20 cellular contexts compared by ENCODE assay signal in genomic region chr11:86500500-86501170, GRCh38.
"Had no signal": no experiment of that assay in that cellular context is flagged by ENCODE, and none has a peak within 500 bp of the region (broad histone marks: within the 10 kb centered on the region; RNA-seq: fewer than 3 reads in every experiment).

No MANE protein-coding gene starts in this region.

- H3K9me3 ChIP-seq: body of pancreas, left lung, sigmoid colon, testis, upper lobe of left lung had no signal

- H3K36me3 ChIP-seq: cardiac muscle cell, left lung, upper lobe of left lung had no signal

- H3K4me3 ChIP-seq: body of pancreas, cardiac muscle cell, left lung, lung, sigmoid colon, smooth muscle cell, testis, upper lobe of left lung had no signal

- DNase-seq: activated CD4-positive, alpha-beta T cell treated with anti-CD3 and anti-CD28 coated beads for 1 hour; activated gamma-delta T cell treated with Interleukin-2 at 50 U/mL for 16 hours; activated T-cell treated with anti-CD3 and anti-CD28 coated beads, Interleukin-2, amount 50 U/mL, for 1 hour; anterior cingulate cortex; effector CD4-positive, alpha-beta T cell; foreskin keratinocyte; immature natural killer cell; left lung; naive thymus-derived CD4-positive, alpha-beta T cell; sigmoid colon; stimulated activated CD4-positive, alpha-beta T cell treated with anti-CD3 and anti-CD28 coated beads, Interleukin-15, amount 100 ng/mL, for 24 hours; T-helper 17 cell; testis; upper lobe of left lung had no signal

- H3K4me2 ChIP-seq: smooth muscle cell had no signal

- ATAC-seq: foreskin keratinocyte; naive thymus-derived CD4-positive, alpha-beta T cell; stimulated activated memory B cell treated with anti-CD40 and anti-IgM and Interleukin-4, amounts not matched to agents 10 μg/mL and 1 μg/mL and 100 μg/mL, for 72 hours; T-helper 17 cell had no signal

- H3K27ac ChIP-seq: body of pancreas, cardiac muscle cell, foreskin keratinocyte, left lung, sigmoid colon, testis, upper lobe of left lung had no signal

- H3K4me1 ChIP-seq: foreskin keratinocyte, left lung, sigmoid colon, testis had no signal

- H3K27me3 ChIP-seq: body of pancreas, cardiac muscle cell, foreskin keratinocyte, left lung, sigmoid colon, testis, upper lobe of left lung had no signal

- FAIRE-seq: endometrium had no signal
